Comparison of ENCODE assay signal across 1 cellular context in the genomic region with DNA sequence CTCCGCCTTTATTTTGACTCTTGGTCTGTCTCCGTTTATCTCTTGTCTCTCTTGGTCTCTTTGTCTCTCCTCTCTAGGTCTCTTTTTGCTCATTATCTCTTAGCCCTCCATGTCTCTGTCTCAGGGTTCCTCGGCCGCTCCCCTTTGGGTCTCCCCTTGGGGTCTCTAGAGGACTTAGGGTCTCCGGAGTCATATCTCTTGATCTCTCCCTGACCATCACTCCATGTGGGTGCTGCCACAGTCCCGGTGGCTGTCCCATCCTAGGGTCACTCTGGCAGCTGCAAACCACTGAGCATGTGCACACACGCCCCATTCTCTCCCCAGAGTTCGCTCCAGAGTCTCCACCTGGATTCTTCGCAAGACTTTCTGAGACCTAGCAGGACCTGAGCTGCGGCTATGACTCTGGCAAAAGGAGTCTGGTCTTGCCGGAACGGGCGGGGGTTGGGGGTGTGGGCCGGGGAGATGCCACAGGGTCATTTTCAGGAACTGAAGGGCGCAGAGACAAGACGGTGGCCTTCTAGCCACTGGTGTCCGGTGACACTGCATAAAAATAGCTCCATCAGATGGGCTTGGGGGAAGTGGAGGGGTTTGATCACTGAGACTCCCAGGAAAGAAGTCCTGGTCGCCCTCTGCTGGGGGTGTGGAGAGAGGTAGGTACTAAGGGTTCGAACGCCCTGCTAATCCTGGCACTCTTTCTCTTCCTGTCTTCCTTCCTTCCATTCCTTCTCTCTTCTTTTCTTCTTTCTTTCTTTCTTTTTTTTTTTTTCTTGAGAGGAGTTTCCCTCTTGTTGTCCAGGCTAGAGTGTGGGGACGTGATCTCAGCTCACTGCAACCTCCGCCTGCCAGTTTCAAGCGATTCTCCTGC.
A peak's percentile ranks its signal among the peaks of the same experiment; 100 is the strongest.
TF ChIP-seq lines count a peak whose summit lies in the region.

No MANE protein-coding gene starts in this region.

TF ChIP-seq in K562, 482 proteins besides CTCF, POLR2A, EP300 and RAD21 (continued from another document and continues in another):
- TF ChIP-seq, protein P1, sequence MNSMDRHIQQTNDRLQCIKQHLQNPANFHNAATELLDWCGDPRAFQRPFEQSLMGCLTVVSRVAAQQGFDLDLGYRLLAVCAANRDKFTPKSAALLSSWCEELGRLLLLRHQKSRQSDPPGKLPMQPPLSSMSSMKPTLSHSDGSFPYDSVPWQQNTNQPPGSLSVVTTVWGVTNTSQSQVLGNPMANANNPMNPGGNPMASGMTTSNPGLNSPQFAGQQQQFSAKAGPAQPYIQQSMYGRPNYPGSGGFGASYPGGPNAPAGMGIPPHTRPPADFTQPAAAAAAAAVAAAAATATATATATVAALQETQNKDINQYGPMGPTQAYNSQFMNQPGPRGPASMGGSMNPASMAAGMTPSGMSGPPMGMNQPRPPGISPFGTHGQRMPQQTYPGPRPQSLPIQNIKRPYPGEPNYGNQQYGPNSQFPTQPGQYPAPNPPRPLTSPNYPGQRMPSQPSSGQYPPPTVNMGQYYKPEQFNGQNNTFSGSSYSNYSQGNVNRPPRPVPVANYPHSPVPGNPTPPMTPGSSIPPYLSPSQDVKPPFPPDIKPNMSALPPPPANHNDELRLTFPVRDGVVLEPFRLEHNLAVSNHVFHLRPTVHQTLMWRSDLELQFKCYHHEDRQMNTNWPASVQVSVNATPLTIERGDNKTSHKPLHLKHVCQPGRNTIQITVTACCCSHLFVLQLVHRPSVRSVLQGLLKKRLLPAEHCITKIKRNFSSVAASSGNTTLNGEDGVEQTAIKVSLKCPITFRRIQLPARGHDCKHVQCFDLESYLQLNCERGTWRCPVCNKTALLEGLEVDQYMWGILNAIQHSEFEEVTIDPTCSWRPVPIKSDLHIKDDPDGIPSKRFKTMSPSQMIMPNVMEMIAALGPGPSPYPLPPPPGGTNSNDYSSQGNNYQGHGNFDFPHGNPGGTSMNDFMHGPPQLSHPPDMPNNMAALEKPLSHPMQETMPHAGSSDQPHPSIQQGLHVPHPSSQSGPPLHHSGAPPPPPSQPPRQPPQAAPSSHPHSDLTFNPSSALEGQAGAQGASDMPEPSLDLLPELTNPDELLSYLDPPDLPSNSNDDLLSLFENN (IDR thresholded peaks at IDR 0.05; ENCODE audit: low read depth in 2 of 2, low read length in 2 of 2): no peak
- no peak for TF ChIP-seq RFX5 (IDR thresholded peaks at IDR 0.05; ENCODE audit: low read depth, low read length)
- TF ChIP-seq ZNF184 (CRISPR knock-in tag; IDR thresholded peaks at IDR 0.05): no peak
- TF ChIP-seq, protein P2, sequence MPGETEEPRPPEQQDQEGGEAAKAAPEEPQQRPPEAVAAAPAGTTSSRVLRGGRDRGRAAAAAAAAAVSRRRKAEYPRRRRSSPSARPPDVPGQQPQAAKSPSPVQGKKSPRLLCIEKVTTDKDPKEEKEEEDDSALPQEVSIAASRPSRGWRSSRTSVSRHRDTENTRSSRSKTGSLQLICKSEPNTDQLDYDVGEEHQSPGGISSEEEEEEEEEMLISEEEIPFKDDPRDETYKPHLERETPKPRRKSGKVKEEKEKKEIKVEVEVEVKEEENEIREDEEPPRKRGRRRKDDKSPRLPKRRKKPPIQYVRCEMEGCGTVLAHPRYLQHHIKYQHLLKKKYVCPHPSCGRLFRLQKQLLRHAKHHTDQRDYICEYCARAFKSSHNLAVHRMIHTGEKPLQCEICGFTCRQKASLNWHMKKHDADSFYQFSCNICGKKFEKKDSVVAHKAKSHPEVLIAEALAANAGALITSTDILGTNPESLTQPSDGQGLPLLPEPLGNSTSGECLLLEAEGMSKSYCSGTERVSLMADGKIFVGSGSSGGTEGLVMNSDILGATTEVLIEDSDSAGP (CRISPR knock-in tag; IDR thresholded peaks at IDR 0.05): no peak
- TF ChIP-seq, protein P3, sequence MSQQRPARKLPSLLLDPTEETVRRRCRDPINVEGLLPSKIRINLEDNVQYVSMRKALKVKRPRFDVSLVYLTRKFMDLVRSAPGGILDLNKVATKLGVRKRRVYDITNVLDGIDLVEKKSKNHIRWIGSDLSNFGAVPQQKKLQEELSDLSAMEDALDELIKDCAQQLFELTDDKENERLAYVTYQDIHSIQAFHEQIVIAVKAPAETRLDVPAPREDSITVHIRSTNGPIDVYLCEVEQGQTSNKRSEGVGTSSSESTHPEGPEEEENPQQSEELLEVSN (IDR thresholded peaks at IDR 0.05; ENCODE audit: borderline replicate concordance in 1 of 2, extremely low read depth in 1 of 2, insufficient read depth in 1 of 2, insufficient read length in 1 of 2, low read depth in 1 of 2, low read length in 1 of 2, poor library complexity in 1 of 2, severe bottlenecking in 1 of 2): peak in 1 of 2 experiments; percentile 41
- no peak for TF ChIP-seq ZNF140 (CRISPR knock-in tag; IDR thresholded peaks at IDR 0.05)
- TF ChIP-seq DIDO1 (tag; IDR thresholded peaks at IDR 0.05; ENCODE audit: low read depth): no peak
- no peak for TF ChIP-seq MCM2 (IDR thresholded peaks at IDR 0.05; ENCODE audit: low read depth)
- no peak for TF ChIP-seq NELFE (IDR thresholded peaks at IDR 0.05; ENCODE audit: insufficient read depth, insufficient read length)
- TF ChIP-seq FOXJ3 (CRISPR knock-in tag; IDR thresholded peaks at IDR 0.05): no peak
- TF ChIP-seq WHSC1 (IDR thresholded peaks at IDR 0.05; ENCODE audit: low read length): no peak
- TF ChIP-seq, protein P4, sequence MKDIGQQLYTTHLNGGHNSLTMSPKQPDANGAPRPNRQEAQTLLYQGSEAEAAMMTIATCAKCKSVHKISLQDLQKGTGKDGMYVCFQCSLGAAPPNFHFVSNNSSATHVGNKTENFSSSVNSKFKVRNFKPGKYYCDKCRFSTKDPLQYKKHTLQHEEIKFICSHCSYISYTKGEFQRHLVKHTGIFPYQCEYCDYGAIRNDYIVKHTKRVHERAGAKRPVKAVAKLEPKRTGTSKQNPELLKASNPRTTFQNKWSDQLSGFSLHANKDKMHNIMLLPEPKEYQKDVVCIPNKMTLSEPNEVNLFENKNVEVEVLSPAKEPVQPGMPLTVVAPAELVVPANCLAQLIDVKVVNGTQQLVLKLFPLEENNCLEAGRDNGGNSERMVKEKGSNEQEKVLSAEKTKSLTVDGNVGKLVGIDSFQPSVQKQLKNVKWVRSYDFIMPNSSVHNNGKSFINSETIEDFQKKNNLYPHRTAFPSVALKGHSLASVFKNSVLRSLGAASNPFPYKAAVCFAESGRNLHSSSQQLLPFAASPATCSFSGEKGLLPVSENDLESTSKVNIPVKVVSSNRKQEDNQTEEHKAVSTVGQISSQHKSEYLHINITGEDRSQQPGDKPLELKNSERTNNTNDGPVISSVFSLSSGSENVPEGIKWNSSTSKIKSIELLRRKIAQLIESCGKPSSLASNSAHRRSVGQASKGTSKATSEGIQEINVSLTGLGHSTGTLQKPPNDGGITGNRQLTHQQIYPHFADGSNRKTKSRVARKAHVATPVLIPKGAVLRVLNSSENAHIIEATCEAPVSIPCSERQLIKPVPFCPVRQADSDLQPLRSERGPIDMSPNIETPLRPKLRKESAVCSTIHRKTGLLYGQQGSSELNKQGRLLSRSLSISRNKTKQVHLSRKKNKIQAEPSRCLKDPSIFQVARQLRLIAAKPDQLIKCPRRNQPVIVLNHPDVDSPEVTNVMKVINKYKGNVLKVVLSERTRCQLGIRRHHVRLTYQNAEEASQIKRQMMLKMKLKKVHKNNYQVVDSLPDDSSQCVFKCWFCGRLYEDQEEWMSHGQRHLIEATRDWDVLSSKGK (CRISPR knock-in tag; IDR thresholded peaks at IDR 0.05): no peak
- no peak for TF ChIP-seq THRAP3 (IDR thresholded peaks at IDR 0.05; ENCODE audit: borderline replicate concordance)
- TF ChIP-seq, protein P5, sequence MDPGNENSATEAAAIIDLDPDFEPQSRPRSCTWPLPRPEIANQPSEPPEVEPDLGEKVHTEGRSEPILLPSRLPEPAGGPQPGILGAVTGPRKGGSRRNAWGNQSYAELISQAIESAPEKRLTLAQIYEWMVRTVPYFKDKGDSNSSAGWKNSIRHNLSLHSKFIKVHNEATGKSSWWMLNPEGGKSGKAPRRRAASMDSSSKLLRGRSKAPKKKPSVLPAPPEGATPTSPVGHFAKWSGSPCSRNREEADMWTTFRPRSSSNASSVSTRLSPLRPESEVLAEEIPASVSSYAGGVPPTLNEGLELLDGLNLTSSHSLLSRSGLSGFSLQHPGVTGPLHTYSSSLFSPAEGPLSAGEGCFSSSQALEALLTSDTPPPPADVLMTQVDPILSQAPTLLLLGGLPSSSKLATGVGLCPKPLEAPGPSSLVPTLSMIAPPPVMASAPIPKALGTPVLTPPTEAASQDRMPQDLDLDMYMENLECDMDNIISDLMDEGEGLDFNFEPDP (CRISPR knock-in tag; IDR thresholded peaks at IDR 0.05): no peak
- TF ChIP-seq, protein P6, sequence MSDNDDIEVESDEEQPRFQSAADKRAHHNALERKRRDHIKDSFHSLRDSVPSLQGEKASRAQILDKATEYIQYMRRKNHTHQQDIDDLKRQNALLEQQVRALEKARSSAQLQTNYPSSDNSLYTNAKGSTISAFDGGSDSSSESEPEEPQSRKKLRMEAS (CRISPR knock-in tag; IDR thresholded peaks at IDR 0.05): no peak
- TF ChIP-seq, protein P7, sequence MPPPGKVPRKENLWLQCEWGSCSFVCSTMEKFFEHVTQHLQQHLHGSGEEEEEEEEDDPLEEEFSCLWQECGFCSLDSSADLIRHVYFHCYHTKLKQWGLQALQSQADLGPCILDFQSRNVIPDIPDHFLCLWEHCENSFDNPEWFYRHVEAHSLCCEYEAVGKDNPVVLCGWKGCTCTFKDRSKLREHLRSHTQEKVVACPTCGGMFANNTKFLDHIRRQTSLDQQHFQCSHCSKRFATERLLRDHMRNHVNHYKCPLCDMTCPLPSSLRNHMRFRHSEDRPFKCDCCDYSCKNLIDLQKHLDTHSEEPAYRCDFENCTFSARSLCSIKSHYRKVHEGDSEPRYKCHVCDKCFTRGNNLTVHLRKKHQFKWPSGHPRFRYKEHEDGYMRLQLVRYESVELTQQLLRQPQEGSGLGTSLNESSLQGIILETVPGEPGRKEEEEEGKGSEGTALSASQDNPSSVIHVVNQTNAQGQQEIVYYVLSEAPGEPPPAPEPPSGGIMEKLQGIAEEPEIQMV (tag; conservative IDR thresholded peaks at IDR 0.05; ENCODE audit: low read depth): no peak
- TF ChIP-seq ZNF124 (CRISPR knock-in tag; IDR thresholded peaks at IDR 0.05): no peak
- no peak; the same call in 1 of the 2 replicates for TF ChIP-seq NCOR1 (IDR thresholded peaks at IDR 0.05)
- no peak for TF ChIP-seq FIP1L1 (IDR thresholded peaks at IDR 0.05; ENCODE audit: low read depth, low read length, poor library complexity, severe bottlenecking)
- no peak for TF ChIP-seq ZNF583 (CRISPR knock-in tag; IDR thresholded peaks at IDR 0.05)
- TF ChIP-seq MAFK (IDR thresholded peaks at IDR 0.05; ENCODE audit: low read length): peak; percentile 54; the same call in 1 of the 2 replicates
- TF ChIP-seq CBX8 (IDR thresholded peaks at IDR 0.05; ENCODE audit: borderline replicate concordance, extremely low read depth, low read depth, low read length, poor library complexity, severe bottlenecking): no peak
- TF ChIP-seq, protein P8, sequence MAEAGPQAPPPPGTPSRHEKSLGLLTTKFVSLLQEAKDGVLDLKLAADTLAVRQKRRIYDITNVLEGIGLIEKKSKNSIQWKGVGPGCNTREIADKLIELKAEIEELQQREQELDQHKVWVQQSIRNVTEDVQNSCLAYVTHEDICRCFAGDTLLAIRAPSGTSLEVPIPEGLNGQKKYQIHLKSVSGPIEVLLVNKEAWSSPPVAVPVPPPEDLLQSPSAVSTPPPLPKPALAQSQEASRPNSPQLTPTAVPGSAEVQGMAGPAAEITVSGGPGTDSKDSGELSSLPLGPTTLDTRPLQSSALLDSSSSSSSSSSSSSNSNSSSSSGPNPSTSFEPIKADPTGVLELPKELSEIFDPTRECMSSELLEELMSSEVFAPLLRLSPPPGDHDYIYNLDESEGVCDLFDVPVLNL (CRISPR knock-in tag; IDR thresholded peaks at IDR 0.05; ENCODE audit: low read depth): no peak
- no peak for TF ChIP-seq ZNF24 (IDR thresholded peaks at IDR 0.05)
- TF ChIP-seq TCF3 (CRISPR knock-in tag; IDR thresholded peaks at IDR 0.05): 0 out of 2 replicates have a peak, but pooled peaks have one; percentile 13
- peak; percentile 54; the same call in 1 of the 2 replicates for TF ChIP-seq MTA1 (IDR thresholded peaks at IDR 0.05; ENCODE audit: borderline replicate concordance)
- TF ChIP-seq ZC3H11A (IDR thresholded peaks at IDR 0.05; ENCODE audit: low read depth, low read length): no peak
- no peak for TF ChIP-seq ETV5 (CRISPR knock-in tag; IDR thresholded peaks at IDR 0.05; ENCODE audit: low read depth)
- peak; percentile 51; the same call in 1 of the 2 replicates for TF ChIP-seq LARP7 (IDR thresholded peaks at IDR 0.05)
- no peak for TF ChIP-seq GTF2A2 (tag; IDR thresholded peaks at IDR 0.05)
- no peak for TF ChIP-seq STAT5B (CRISPR knock-in tag; IDR thresholded peaks at IDR 0.05)
- TF ChIP-seq ZNF224 (CRISPR knock-in tag; IDR thresholded peaks at IDR 0.05): no peak
- TF ChIP-seq MEF2A (IDR thresholded peaks at IDR 0.05; ENCODE audit: control insufficient read depth, low read depth, low read length): peak; percentile 74
- TF ChIP-seq BMI1 (IDR thresholded peaks at IDR 0.05; ENCODE audit: low read length): no peak
- no peak for TF ChIP-seq ZNF175 (CRISPR knock-in tag; IDR thresholded peaks at IDR 0.05; ENCODE audit: low read depth)
- no peak for TF ChIP-seq BACH1 (tag; IDR thresholded peaks at IDR 0.05)
- TF ChIP-seq HDAC8 (tag; IDR thresholded peaks at IDR 0.05): no peak
- TF ChIP-seq PHF21A (IDR thresholded peaks at IDR 0.05; ENCODE audit: borderline replicate concordance, low read depth): no peak
- TF ChIP-seq RBM25 (IDR thresholded peaks at IDR 0.05; ENCODE audit: low read depth, low read length, severe bottlenecking): no peak
- no peak for TF ChIP-seq TCF7 (IDR thresholded peaks at IDR 0.05; ENCODE audit: borderline replicate concordance)
- TF ChIP-seq HLTF (IDR thresholded peaks at IDR 0.05): peak; percentile 83
- TF ChIP-seq POU5F1 (IDR thresholded peaks at IDR 0.05; ENCODE audit: borderline replicate concordance, low read depth, low read length, partially characterized antibody): no peak
- TF ChIP-seq, protein P9, sequence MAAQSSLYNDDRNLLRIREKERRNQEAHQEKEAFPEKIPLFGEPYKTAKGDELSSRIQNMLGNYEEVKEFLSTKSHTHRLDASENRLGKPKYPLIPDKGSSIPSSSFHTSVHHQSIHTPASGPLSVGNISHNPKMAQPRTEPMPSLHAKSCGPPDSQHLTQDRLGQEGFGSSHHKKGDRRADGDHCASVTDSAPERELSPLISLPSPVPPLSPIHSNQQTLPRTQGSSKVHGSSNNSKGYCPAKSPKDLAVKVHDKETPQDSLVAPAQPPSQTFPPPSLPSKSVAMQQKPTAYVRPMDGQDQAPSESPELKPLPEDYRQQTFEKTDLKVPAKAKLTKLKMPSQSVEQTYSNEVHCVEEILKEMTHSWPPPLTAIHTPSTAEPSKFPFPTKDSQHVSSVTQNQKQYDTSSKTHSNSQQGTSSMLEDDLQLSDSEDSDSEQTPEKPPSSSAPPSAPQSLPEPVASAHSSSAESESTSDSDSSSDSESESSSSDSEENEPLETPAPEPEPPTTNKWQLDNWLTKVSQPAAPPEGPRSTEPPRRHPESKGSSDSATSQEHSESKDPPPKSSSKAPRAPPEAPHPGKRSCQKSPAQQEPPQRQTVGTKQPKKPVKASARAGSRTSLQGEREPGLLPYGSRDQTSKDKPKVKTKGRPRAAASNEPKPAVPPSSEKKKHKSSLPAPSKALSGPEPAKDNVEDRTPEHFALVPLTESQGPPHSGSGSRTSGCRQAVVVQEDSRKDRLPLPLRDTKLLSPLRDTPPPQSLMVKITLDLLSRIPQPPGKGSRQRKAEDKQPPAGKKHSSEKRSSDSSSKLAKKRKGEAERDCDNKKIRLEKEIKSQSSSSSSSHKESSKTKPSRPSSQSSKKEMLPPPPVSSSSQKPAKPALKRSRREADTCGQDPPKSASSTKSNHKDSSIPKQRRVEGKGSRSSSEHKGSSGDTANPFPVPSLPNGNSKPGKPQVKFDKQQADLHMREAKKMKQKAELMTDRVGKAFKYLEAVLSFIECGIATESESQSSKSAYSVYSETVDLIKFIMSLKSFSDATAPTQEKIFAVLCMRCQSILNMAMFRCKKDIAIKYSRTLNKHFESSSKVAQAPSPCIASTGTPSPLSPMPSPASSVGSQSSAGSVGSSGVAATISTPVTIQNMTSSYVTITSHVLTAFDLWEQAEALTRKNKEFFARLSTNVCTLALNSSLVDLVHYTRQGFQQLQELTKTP (IDR thresholded peaks at IDR 0.05; ENCODE audit: low read depth in 1 of 2, partially characterized antibody in 2 of 2): peak in 1 of 2 experiments; percentile 37
